Comparison of ENCODE assay signal across 8 cellular contexts in genomic region chr4:76016383-76016782, GRCh38. TPM values are rescaled to one million over a fixed set of nuclear protein-coding genes. Genes with fewer than 3 reads are reported as not detected.
DNase-seq lines count a peak whose midpoint lies in the region; ATAC-seq and TF ChIP-seq lines count a peak whose summit lies in the region.
"Had no signal": no experiment of that assay in that cellular context is flagged by ENCODE, and none has a peak within 500 bp of the region (broad histone marks: within the 10 kb centered on the region; RNA-seq: fewer than 3 reads in every experiment).

No MANE protein-coding gene starts in this region.

- H3K4me3 ChIP-seq in thyroid gland (replicated peaks in 1 of 3) (no peak overlapping the region), upper lobe of right lung (no peak overlapping the region)
- H3K4me3 ChIP-seq: neural progenitor cell had no signal

- H3K9me3 ChIP-seq in thyroid gland (no peaks in the 10 kb centered on the region), upper lobe of right lung (no peaks in the 10 kb centered on the region)

- DNase-seq in foreskin keratinocyte (peak in 1 of 2 donors; percentile 61), thyroid gland (no peak), NCI-H1417 treated with DMSO at 0.1 percent for 48 hours (lab: John Stamatoyannopoulos, UW) (no peak), upper lobe of right lung (no peak)

- intact Hi-C loops in thyroid gland (cut with DNase I), result no loop called here
- intact Hi-C loops in upper lobe of right lung (cut with DNase I), result no loop called here

- H3K36me3 ChIP-seq in thyroid gland (no peaks in the 10 kb centered on the region), upper lobe of right lung (no peaks in the 10 kb centered on the region)
- H3K36me3 ChIP-seq: neural progenitor cell had no signal

- ATAC-seq in GM18858 (IDR thresholded peaks at IDR 0.05; ENCODE audit: unreplicated experiment) (peak; percentile 64), GM21526 (IDR thresholded peaks at IDR 0.05; ENCODE audit: low FRiP score, unreplicated experiment) (peak; percentile 70), HG03457 (IDR thresholded peaks at IDR 0.05; ENCODE audit: unreplicated experiment) (peak; percentile 52), foreskin keratinocyte (peak; percentile 79), upper lobe of right lung (no peak)

- H3K4me1 ChIP-seq in foreskin keratinocyte (peaks cover 28% of the 10 kb centered on the region), thyroid gland (peaks cover 0 to 12% of the 10 kb centered on the region in 2 donors), upper lobe of right lung (peaks cover 3% of the 10 kb centered on the region)

- no peaks in the 10 kb centered on the region for H3K27me3 ChIP-seq in foreskin keratinocyte
- no peaks in the 10 kb centered on the region for H3K27me3 ChIP-seq in thyroid gland
- no peaks in the 10 kb centered on the region for H3K27me3 ChIP-seq in upper lobe of right lung
- H3K27me3 ChIP-seq: neural progenitor cell had no signal

- 72 to 100% methylated on average over 2 of the region's 2 CpGs for WGBS in thyroid gland, 2 donors

- no peak for TF ChIP-seq POLR2A in thyroid gland (IDR thresholded peaks at IDR 0.05)

- TF ChIP-seq CTCF in foreskin keratinocyte (conservative IDR thresholded peaks at IDR 0.05) (no peak), thyroid gland (IDR thresholded peaks at IDR 0.05) (no peak), upper lobe of right lung (IDR thresholded peaks at IDR 0.05) (no peak)

- H3K27ac ChIP-seq in foreskin keratinocyte (peak overlapping the region; percentile 18), thyroid gland (no peak overlapping the region), upper lobe of right lung (no peak overlapping the region)
- H3K27ac ChIP-seq: neural progenitor cell had no signal

RNA-seq across cellular contexts. Expression of gene CXCL10, which starts 6.9 kb away (rescaled TPM):
- total RNA-seq in foreskin keratinocyte (0.28 and 0.44 TPM in 2 replicates), thyroid gland (1 to 10 TPM in 1 of 4 donors, not detected in 3; 2.7 TPM), upper lobe of right lung (3.3 TPM)
- 0.21 and 0.30 TPM in 2 replicates for polyA plus RNA-seq in foreskin keratinocyte

RNA-seq across cellular contexts. Expression of gene CXCL9, which starts 9.1 kb away (rescaled TPM):
- total RNA-seq in foreskin keratinocyte, result not detected in 2 replicates
- 0.01 TPM in 1 of 2 replicates, not detected in the other for polyA plus RNA-seq in foreskin keratinocyte
- 1 to 10 TPM in 3 of 4 donors, under 1 TPM in 1; 0.75 to 3.8 (median 1.7) TPM for total RNA-seq in thyroid gland
- 1.4 TPM for total RNA-seq in upper lobe of right lung

RNA-seq across cellular contexts. Expression of gene CXCL11, which starts 19.5 kb away (rescaled TPM):
- total RNA-seq in foreskin keratinocyte (0.18 and 0.44 TPM in 2 replicates), thyroid gland (1 to 10 TPM in 1 of 4 donors, not detected in 3; 1.3 TPM), upper lobe of right lung (not detected)
- polyA plus RNA-seq in foreskin keratinocyte, result 0.28 and 0.32 TPM in 2 replicates

RNA-seq across cellular contexts. Expression of gene SDAD1, which starts 25.6 kb away (rescaled TPM):
- total RNA-seq in foreskin keratinocyte (37.6 and 38.8 TPM in 2 replicates), thyroid gland (10 to 100 TPM; 40.7 to 57.1 (median 45.8) TPM), upper lobe of right lung (36.2 TPM)
- polyA plus RNA-seq in foreskin keratinocyte, result 11.8 and 14.9 TPM in 2 replicates

RNA-seq across cellular contexts. Expression of gene ART3, which starts 58.1 kb away (rescaled TPM):
- total RNA-seq in foreskin keratinocyte (0.41 TPM in 1 of 2 replicates, not detected in the other), thyroid gland (1 to 10 TPM in 1 of 4 donors, not detected in 3; 2.1 TPM), upper lobe of right lung (not detected)
- 0.22 and 0.27 TPM in 2 replicates for polyA plus RNA-seq in foreskin keratinocyte
